Comparison of ENCODE assay signal across 16 cellular contexts in genomic region chr1:46171351-46171750, GRCh38. TPM values are rescaled to one million over a fixed set of nuclear protein-coding genes. Genes with fewer than 3 reads are reported as not detected.
DNase-seq lines count a peak whose midpoint lies in the region; ATAC-seq and TF ChIP-seq lines count a peak whose summit lies in the region.
"Had no signal": no experiment of that assay in that cellular context is flagged by ENCODE, and none has a peak within 500 bp of the region (broad histone marks: within the 10 kb centered on the region; RNA-seq: fewer than 3 reads in every experiment).

No MANE protein-coding gene starts in this region.

- in situ Hi-C loops in transverse colon (cut with MboI; ENCODE audit: low pct_ligation_motif_present in 1 of 4, low pct_unique_long_range_greater_than_20kb in 1 of 4, low sequenced_read_pairs in 3 of 4) = no loop called here

- no peak overlapping the region for H2AFZ ChIP-seq in HCT116 (ENCODE audit: low read depth, low read length, poor library complexity, severe bottlenecking)

- no peak for DNase-seq in HCT116 (ENCODE audit: low read depth, low spot score)
- DNase-seq in right cardiac atrium = peak; percentile 63 to 72 (median 67)
- no peak for DNase-seq in spleen
- DNase-seq in Ammon's horn (ENCODE audit: low spot score) = no peak
- no peak for DNase-seq in NCI-H524 treated with DMSO at 0.1 percent for 48 hours (lab: John Stamatoyannopoulos, UW)
- no peak for DNase-seq in transverse colon
- DNase-seq: activated CD4-positive, CD25-positive, alpha-beta regulatory T cell; activated naive CD8-positive, alpha-beta T cell treated with anti-CD3 and anti-CD28 coated beads for 36 hours; erythroblast; MM.1S had no signal

- no peaks in the 10 kb centered on the region for H3K9me2 ChIP-seq in HCT116 (ENCODE audit: insufficient read depth)

- intact Hi-C loops in HCT116 (cut with micrococcal nuclease) (no loop called here), right cardiac atrium (cut with DNase I) (loop anchor here in 2 of 4 donors (5.0 to 10.0 kb wide), 2 partner anchors 39 to 47 kb away; partner anchors contain the start of gene PIK3R3 (in 1 of the 2)), spleen (cut with DNase I; ENCODE audit: low total_unique reads) (no loop called here), transverse colon (cut with DNase I; ENCODE audit: low total_unique reads) (no loop called here)

- POLR2A ChIA-PET in HCT116 (lab: Charles Lee) = no interaction called here

- no peak for TF ChIP-seq CTCF in HCT116 (IDR thresholded peaks at IDR 0.05 in 2 of 3, conservative IDR thresholded peaks at IDR 0.05 in 1 of 3; ENCODE audit: borderline replicate concordance in 1 of 3, insufficient read depth in 1 of 3, low read depth in 2 of 3, low read length in 2 of 3)
- no peak for TF ChIP-seq CTCF in spleen (IDR thresholded peaks at IDR 0.05 in 8 of 11, conservative IDR thresholded peaks at IDR 0.05 in 3 of 11)
- no peak for TF ChIP-seq CTCF in transverse colon (IDR thresholded peaks at IDR 0.05)

- no peak for TF ChIP-seq EP300 in transverse colon (IDR thresholded peaks at IDR 0.05; ENCODE audit: low read depth)

- ATAC-seq in HCT116 (no peak; the same call in 1 of the 2 replicates), right cardiac atrium (peak; percentile 38 to 51), GM21529 (IDR thresholded peaks at IDR 0.05; ENCODE audit: unreplicated experiment) (no peak)

- RAD21 ChIA-PET in HCT116 (lab: Charles Lee; ENCODE audit: low non-redundant PET in 1 of 2, low total read pairs in 2 of 2, uncharacterized antibody in 2 of 2, unreplicated experiment in 2 of 2) = interaction anchor here in 1 of 2 experiments (1.4 kb wide), 1 partner anchor 132 kb away, joined by 3 read pairs; no protein-coding TSS in a partner anchor

- H3K4me2 ChIP-seq in HCT116 (ENCODE audit: low read length) = peak overlapping the region; percentile 47; the same call in 1 of the 2 replicates

- no peaks in the 10 kb centered on the region for H3K9me3 ChIP-seq in HCT116 (ENCODE audit: control insufficient read depth in 1 of 2, insufficient read depth in 1 of 2, low read depth in 1 of 2, low read length in 2 of 2)
- no peaks in the 10 kb centered on the region for H3K9me3 ChIP-seq in right cardiac atrium (ENCODE audit: control insufficient read depth, low read length)
- no peaks in the 10 kb centered on the region for H3K9me3 ChIP-seq in spleen
- H3K9me3 ChIP-seq in transverse colon = no peaks in the 10 kb centered on the region

- H3K4me3 ChIP-seq in HCT116 (replicated peaks in 1 of 2; ENCODE audit: low read depth in 1 of 2, low read length in 2 of 2) = no peak overlapping the region
- H3K4me3 ChIP-seq in right cardiac atrium (ENCODE audit: low read length) = no peak overlapping the region
- no peak overlapping the region for H3K4me3 ChIP-seq in spleen
- H3K4me3 ChIP-seq in transverse colon = no peak overlapping the region

- TF ChIP-seq RAD21 in HCT116 (IDR thresholded peaks at IDR 0.05; ENCODE audit: low read depth) = no peak

- H3K4me1 ChIP-seq in HCT116 (ENCODE audit: control insufficient read depth in 1 of 2, insufficient read depth in 2 of 2, low read length in 2 of 2) (peaks cover 39 to 42% of the 10 kb centered on the region in 2 experiments), right cardiac atrium (ENCODE audit: control insufficient read depth, insufficient read depth, low read length) (peaks cover 32% of the 10 kb centered on the region), spleen (peaks cover 12 to 76% (median 48%) of the 10 kb centered on the region in 6 donors), transverse colon (peaks cover 15 to 33% (median 22%) of the 10 kb centered on the region in 4 donors)

- H3K27me3 ChIP-seq in HCT116 (ENCODE audit: insufficient read depth, low read length) = no peaks in the 10 kb centered on the region
- no peaks in the 10 kb centered on the region for H3K27me3 ChIP-seq in right cardiac atrium (ENCODE audit: control insufficient read depth, insufficient read depth)
- H3K27me3 ChIP-seq in spleen (replicated peaks in 1 of 7) = peaks cover 0 to 11% (median 0%) of the 10 kb centered on the region in 7 donors
- H3K27me3 ChIP-seq in transverse colon = peaks cover 13% of the 10 kb centered on the region

- no TSS peak for BruUV-seq in HCT116 (replicated peaks; lab: Mats Ljungman, UMichigan)

- H3K79me2 ChIP-seq in HCT116 (ENCODE audit: insufficient read depth, low read length) = no peaks in the 10 kb centered on the region

- 66% methylated on average over 8 of the region's 8 CpGs for WGBS in right cardiac atrium
- WGBS in spleen, 5 donors = 71 to 82% (median 75%) methylated on average over 8 of the region's 8 CpGs
- 77 to 100% methylated on average over 1 to 6 of the region's 8 CpGs for WGBS in transverse colon (ENCODE audit: low coverage in 1 of 2), 2 donors

- H3K36me3 ChIP-seq in HCT116 (ENCODE audit: control insufficient read depth in 1 of 2, insufficient read depth in 2 of 2, low read length in 2 of 2) = no peaks in the 10 kb centered on the region
- no peaks in the 10 kb centered on the region for H3K36me3 ChIP-seq in spleen
- H3K36me3 ChIP-seq in transverse colon = no peaks in the 10 kb centered on the region

- no peak overlapping the region for H3K9ac ChIP-seq in HCT116 (ENCODE audit: low read length)

- TF ChIP-seq POLR2A in HCT116 (IDR thresholded peaks at IDR 0.05; ENCODE audit: borderline replicate concordance, extremely low read depth, insufficient read depth, insufficient read length) (no peak), spleen (IDR thresholded peaks at IDR 0.05) (no peak), transverse colon (IDR thresholded peaks at IDR 0.05) (no peak)

- H4K20me1 ChIP-seq in HCT116 (ENCODE audit: insufficient read depth) = no peaks in the 10 kb centered on the region

- H3K27ac ChIP-seq in HCT116 (ENCODE audit: low read depth, low read length) = peak overlapping the region; percentile 25; the same call in 1 of the 2 replicates
- H3K27ac ChIP-seq in angular gyrus (ENCODE audit: low read depth, low read length) = peak overlapping the region; percentile 87
- H3K27ac ChIP-seq in right cardiac atrium (ENCODE audit: low read length) = peak overlapping the region; percentile 61
- peak overlapping the region in 5 of 8 donors; percentile 14 to 53 (median 37) for H3K27ac ChIP-seq in spleen
- H3K27ac ChIP-seq in transverse colon = peak overlapping the region in 1 of 4 donors; percentile 6

- CTCF ChIA-PET in HCT116 (lab: Charles Lee) = no interaction called here

TF ChIP-seq in HCT116, 20 proteins besides CTCF, POLR2A, EP300 and RAD21:
- no peak for TF ChIP-seq SRF (IDR thresholded peaks at IDR 0.05; ENCODE audit: low read depth)
- no peak for TF ChIP-seq ZBTB33 (IDR thresholded peaks at IDR 0.05; ENCODE audit: extremely low read depth, insufficient replicate concordance, low read length)
- TF ChIP-seq CEBPB (IDR thresholded peaks at IDR 0.05; ENCODE audit: low read depth) = no peak
- TF ChIP-seq EZH2 (IDR thresholded peaks at IDR 0.05) = no peak
- no peak for TF ChIP-seq CBX3 (IDR thresholded peaks at IDR 0.05; ENCODE audit: low read depth)
- TF ChIP-seq FOSL1 (IDR thresholded peaks at IDR 0.05; ENCODE audit: low read depth) = no peak
- no peak for TF ChIP-seq ZNF274 (IDR thresholded peaks at IDR 0.05; ENCODE audit: low read depth, low read length)
- no peak for TF ChIP-seq EGR1 (IDR thresholded peaks at IDR 0.05; ENCODE audit: low read depth)
- no peak for TF ChIP-seq ELF1 (IDR thresholded peaks at IDR 0.05; ENCODE audit: borderline replicate concordance, low read depth)
- TF ChIP-seq JUND (IDR thresholded peaks at IDR 0.05) = no peak

RNA-seq across cellular contexts. Expression of gene TSPAN1, which starts 3.5 kb away (rescaled TPM):
- total RNA-seq in HCT116 (2021; ENCODE audit: unreplicated experiment) (9.9 TPM), right cardiac atrium (1 to 10 TPM; 1.0 to 2.4 (median 1.5) TPM), spleen (1 to 10 TPM in 4 of 7 donors, under 1 TPM in 1, not detected in 2; 0.85 to 3.2 (median 1.6) TPM), transverse colon (1,000 to 10,000 TPM in 2 of 4 donors, 100 to 1,000 TPM in 2; 228 to 1,657 (median 1,038) TPM)
- polyA plus RNA-seq in HCT116 (2012) = 24.2 and 30.2 TPM in 2 replicates
- polyA plus RNA-seq in right cardiac atrium (1.3 TPM), spleen (1 to 10 TPM in 2 of 3 donors, under 1 TPM in 1; 0.96 to 2.2 (median 1.4) TPM)
- total RNA-seq: H9 had no signal

RNA-seq across cellular contexts. Expression of gene P3R3URF, which starts 4.9 kb away (rescaled TPM):
- total RNA-seq in HCT116 (2021; ENCODE audit: unreplicated experiment) = not detected
- polyA plus RNA-seq in HCT116 (2012) = not detected in 2 replicates
- not detected for total RNA-seq in right cardiac atrium
- polyA plus RNA-seq in right cardiac atrium = not detected
- total RNA-seq in spleen = not detected
- polyA plus RNA-seq in spleen = not detected
- not detected for total RNA-seq in transverse colon
- total RNA-seq: activated naive CD8-positive, alpha-beta T cell treated with anti-CD3 and anti-CD28 coated beads for 36 hours; cerebellum; G401; H9; osteocyte had no signal

RNA-seq across cellular contexts. Expression of gene POMGNT1, which starts 26.9 kb away (rescaled TPM):
- total RNA-seq in HCT116 (2021; ENCODE audit: unreplicated experiment) (97.7 TPM), right cardiac atrium (10 to 100 TPM; 82.7 to 91.1 (median 87.2) TPM), spleen (10 to 100 TPM; 29.8 to 59.5 (median 32.8) TPM), transverse colon (10 to 100 TPM; 13.3 to 35.5 (median 27.6) TPM)
- 71.8 and 73.8 TPM in 2 replicates for polyA plus RNA-seq in HCT116 (2012)
- polyA plus RNA-seq in right cardiac atrium (60.0 TPM), spleen (10 to 100 TPM; 21.6 to 38.0 (median 31.3) TPM)

RNA-seq across cellular contexts. Expression of gene LURAP1, which starts 31.8 kb away (rescaled TPM):
- not detected for total RNA-seq in HCT116 (2021; ENCODE audit: unreplicated experiment)
- polyA plus RNA-seq in HCT116 (2012) = 0.07 and 0.23 TPM in 2 replicates
- 1 to 10 TPM; 4.3 to 7.0 (median 5.6) TPM for total RNA-seq in right cardiac atrium
- polyA plus RNA-seq in right cardiac atrium = 3.8 TPM
- 10 to 100 TPM in 1 of 7 donors, 1 to 10 TPM in 6; 3.4 to 13.4 (median 3.7) TPM for total RNA-seq in spleen
- 1 to 10 TPM in 1 of 3 donors, under 1 TPM in 2; 0.73 to 2.0 (median 0.87) TPM for polyA plus RNA-seq in spleen
- total RNA-seq in transverse colon = 1 to 10 TPM in 3 of 4 donors, not detected in 1; 1.9 to 7.0 (median 2.3) TPM
- total RNA-seq: activated naive CD8-positive, alpha-beta T cell treated with anti-CD3 and anti-CD28 coated beads for 36 hours had no signal

RNA-seq across cellular contexts. Expression of gene PIK3R3, which starts 38.9 kb away (rescaled TPM):
- total RNA-seq in HCT116 (2021; ENCODE audit: unreplicated experiment) (1.6 TPM), right cardiac atrium (10 to 100 TPM; 30.5 to 49.8 (median 38.7) TPM), spleen (10 to 100 TPM; 22.2 to 45.9 (median 29.1) TPM), transverse colon (1 to 10 TPM; 3.0 to 5.9 (median 4.7) TPM)
- 0.30 and 0.59 TPM in 2 replicates for polyA plus RNA-seq in HCT116 (2012)
- polyA plus RNA-seq in right cardiac atrium (20.0 TPM), spleen (1 to 10 TPM; 3.1 to 8.2 (median 7.2) TPM)

Comparison
In these comparisons a context has a peak if more than half of its experiments do, and no peak if none do; other contexts are left out.
1. ATAC-seq: peak in right cardiac atrium (2 of 2); none in HCT116 (single experiment) and GM21529 (single experiment).
2. DNase-seq: peak in right cardiac atrium (3 of 3); none in HCT116 (single experiment), spleen (single experiment), Ammon's horn (single experiment), NCI-H524 treated with DMSO at 0.1 percent for 48 hours (single experiment) and transverse colon (single experiment).
3. RNA of gene TSPAN1, which starts 3.5 kb away (total RNA-seq): 228 to 1,657 TPM in transverse colon; 9.9 TPM in HCT116 (single experiment), 1.0 to 2.4 TPM in right cardiac atrium and 0.85 to 3.2 TPM in spleen; every median in the first group is over 10 times any median in the second.